ENCODE assay signal across 8 cellular contexts in the genomic region with DNA sequence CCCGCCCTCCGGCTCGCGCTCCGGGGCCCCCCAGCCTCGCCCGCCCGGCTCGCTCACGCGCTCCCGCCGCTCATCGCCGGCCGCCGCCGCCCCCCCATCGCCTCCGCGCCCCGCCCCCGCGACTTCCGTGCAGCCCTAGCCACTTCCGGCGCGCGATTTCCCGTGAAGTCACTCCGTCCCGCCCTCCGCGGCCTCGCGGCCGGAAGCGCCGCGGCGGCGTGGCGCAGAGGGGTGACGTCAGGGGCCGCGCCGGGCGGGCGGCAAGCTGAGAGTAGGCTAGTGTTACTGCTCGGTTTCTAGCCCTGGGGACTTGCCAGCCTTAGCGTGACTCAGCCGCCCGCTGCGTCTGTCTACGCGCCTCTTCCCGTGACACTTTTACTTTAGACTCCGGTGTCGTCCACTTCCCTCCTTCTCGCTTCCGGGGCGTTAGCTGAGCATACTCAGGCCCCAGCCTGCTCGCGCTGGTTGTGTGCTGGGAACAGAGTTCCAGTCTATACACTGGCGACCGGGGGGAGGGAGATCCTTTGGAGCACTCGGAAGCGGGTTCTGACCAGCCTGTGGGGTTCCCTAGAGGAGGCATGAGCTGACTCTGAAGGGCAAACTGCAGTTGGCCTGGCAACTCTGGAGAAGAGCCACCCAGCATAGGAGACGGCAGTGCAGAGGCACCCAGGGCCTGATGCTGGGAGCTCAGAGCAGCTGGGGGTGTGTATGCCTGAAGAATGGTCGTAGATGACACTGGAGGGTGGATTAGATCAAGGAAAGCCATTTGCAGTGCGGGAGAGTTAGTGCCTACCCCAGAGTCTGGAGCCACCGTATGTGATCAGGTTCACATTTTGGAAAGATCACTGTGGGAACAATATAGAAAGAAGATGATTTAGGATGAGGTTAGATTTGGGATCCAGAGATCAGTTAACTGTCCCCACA. TPM values are rescaled to one million over a fixed set of nuclear protein-coding genes. Genes with fewer than 3 reads are reported as not detected.
DNase-seq lines count a peak whose midpoint lies in the region; ATAC-seq, FAIRE-seq and TF ChIP-seq lines count a peak whose summit lies in the region.

A gene (minus strand): TSS at position 137 of the 924 bp plus-strand sequence. CDS start 182 bp downstream, outside the sequence.

- peak; percentile 81 for TF ChIP-seq POLR2A in H54 (IDR thresholded peaks at IDR 0.05; ENCODE audit: low read depth, low read length)

- peak; percentile 93 for ATAC-seq in activated T-helper 17 cell treated with anti-CD3 and anti-CD28 coated beads, Interleukin-2, amount 50 U/mL, for 72 hours (replicated peaks)
- ATAC-seq in naive thymus-derived CD8-positive, alpha-beta T cell = peak; percentile 88 to 89
- peak; percentile 89 to 90 for ATAC-seq in stimulated activated naive B cell treated with anti-CD40 and anti-IgM and Interleukin-4, amounts not matched to agents 10 μg/mL and 1 μg/mL and 100 μg/mL, for 72 hours (replicated peaks)

- H3K4me3 ChIP-seq in fibroblast of mammary gland (ENCODE audit: control insufficient read depth, low read depth, low read length) = peak within 1 kb of the TSS; percentile 76

- peaks cover 48% of the 10 kb centered on the region for H3K36me3 Mint-ChIP-seq in activated T-helper 17 cell treated with anti-CD3 and anti-CD28 coated beads, Interleukin-2, amount 50 U/mL, for 72 hours (ENCODE audit: low read depth)
- peaks cover 4 to 19% (median 6%) of the 10 kb centered on the region in 3 donors for H3K36me3 Mint-ChIP-seq in naive thymus-derived CD8-positive, alpha-beta T cell
- H3K36me3 Mint-ChIP-seq in stimulated activated naive B cell treated with anti-CD40 and anti-IgM and Interleukin-4, amounts not matched to agents 10 μg/mL and 1 μg/mL and 100 μg/mL, for 72 hours = peaks cover 17 to 28% of the 10 kb centered on the region in 2 donors

- H3K4me1 Mint-ChIP-seq in activated T-helper 17 cell treated with anti-CD3 and anti-CD28 coated beads, Interleukin-2, amount 50 U/mL, for 72 hours = peaks cover 29% of the 10 kb centered on the region
- H3K4me1 Mint-ChIP-seq in naive thymus-derived CD8-positive, alpha-beta T cell = peaks cover 5 to 61% (median 30%) of the 10 kb centered on the region in 4 donors
- peaks cover 16 to 42% of the 10 kb centered on the region in 2 donors for H3K4me1 Mint-ChIP-seq in stimulated activated naive B cell treated with anti-CD40 and anti-IgM and Interleukin-4, amounts not matched to agents 10 μg/mL and 1 μg/mL and 100 μg/mL, for 72 hours

- H3K27me3 Mint-ChIP-seq in activated T-helper 17 cell treated with anti-CD3 and anti-CD28 coated beads, Interleukin-2, amount 50 U/mL, for 72 hours = no peaks in the 10 kb centered on the region
- no peaks in the 10 kb centered on the region for H3K27me3 Mint-ChIP-seq in naive thymus-derived CD8-positive, alpha-beta T cell
- no peaks in the 10 kb centered on the region for H3K27me3 Mint-ChIP-seq in stimulated activated naive B cell treated with anti-CD40 and anti-IgM and Interleukin-4, amounts not matched to agents 10 μg/mL and 1 μg/mL and 100 μg/mL, for 72 hours

- no peaks in the 10 kb centered on the region for H3K9me3 Mint-ChIP-seq in activated T-helper 17 cell treated with anti-CD3 and anti-CD28 coated beads, Interleukin-2, amount 50 U/mL, for 72 hours
- H3K9me3 Mint-ChIP-seq in naive thymus-derived CD8-positive, alpha-beta T cell = peaks cover 0 to 40% (median 10%) of the 10 kb centered on the region in 9 donors
- H3K9me3 Mint-ChIP-seq in stimulated activated naive B cell treated with anti-CD40 and anti-IgM and Interleukin-4, amounts not matched to agents 10 μg/mL and 1 μg/mL and 100 μg/mL, for 72 hours = no peaks in the 10 kb centered on the region

- CTCF ChIA-PET in RWPE1 (lab: Yijun Ruan, JAX) = interaction anchor here (1.6 kb wide), 1 partner anchor 28 kb away, joined by 6 read pairs; no protein-coding TSS in a partner anchor

- TF ChIP-seq CTCF in RWPE1 (conservative IDR thresholded peaks at IDR 0.05; ENCODE audit: low read depth) (no peak), fibroblast of mammary gland (conservative IDR thresholded peaks at IDR 0.05; ENCODE audit: control insufficient read depth, insufficient read depth, low read depth, low read length) (no peak)

- DNase-seq in EL (peak; percentile 99), H54 (ENCODE audit: insufficient read length, low spot score) (peak; percentile 99), LoVo (ENCODE audit: low spot score) (peak; percentile 99), RWPE1 (ENCODE audit: low spot score) (peak; percentile 93), fibroblast of mammary gland (ENCODE audit: low read depth) (peak; percentile 98)
- peak; percentile 93 to 98 (median 96) for DNase-seq in naive thymus-derived CD8-positive, alpha-beta T cell
- peak; percentile 96 for DNase-seq in stimulated activated naive B cell treated with anti-CD40 and anti-IgM and Interleukin-4, amounts not matched to agents 10 μg/mL and 1 μg/mL and 100 μg/mL, for 72 hours

- H3K4me3 Mint-ChIP-seq in activated T-helper 17 cell treated with anti-CD3 and anti-CD28 coated beads, Interleukin-2, amount 50 U/mL, for 72 hours = peak within 1 kb of the TSS; percentile 99
- H3K4me3 Mint-ChIP-seq in naive thymus-derived CD8-positive, alpha-beta T cell = peak within 1 kb of the TSS; percentile 89 to 98 (median 96)
- peak within 1 kb of the TSS; percentile 89 to 97 for H3K4me3 Mint-ChIP-seq in stimulated activated naive B cell treated with anti-CD40 and anti-IgM and Interleukin-4, amounts not matched to agents 10 μg/mL and 1 μg/mL and 100 μg/mL, for 72 hours

- H3K27ac Mint-ChIP-seq in activated T-helper 17 cell treated with anti-CD3 and anti-CD28 coated beads, Interleukin-2, amount 50 U/mL, for 72 hours = peak within 1 kb of the TSS; percentile 99
- H3K27ac Mint-ChIP-seq in naive thymus-derived CD8-positive, alpha-beta T cell = peak within 1 kb of the TSS; percentile 98 to 100 (median 100)
- H3K27ac Mint-ChIP-seq in stimulated activated naive B cell treated with anti-CD40 and anti-IgM and Interleukin-4, amounts not matched to agents 10 μg/mL and 1 μg/mL and 100 μg/mL, for 72 hours = peak within 1 kb of the TSS; percentile 99

- POLR2A ChIA-PET in RWPE1 (lab: Yijun Ruan, JAX; ENCODE audit: low non-redundant PET) = interaction anchor here (0.5 to 2.1 kb wide), 6 partner anchors 10 to 138 kb away, joined by 3 to 12 read pairs (median 4); no protein-coding TSS in a partner anchor
- POLR2A ChIA-PET in naive thymus-derived CD8-positive, alpha-beta T cell (lab: Charles Lee) = interaction anchor here (0.5 to 3.1 kb wide), 39 partner anchors 9 to 396 kb away, joined by 3 to 37 read pairs (median 5); a partner anchor contains a TSS

- peak within 1 kb of the TSS; percentile 99 for H3K27ac ChIP-seq in RWPE1

- FAIRE-seq in H54 (lab: Jason Lieb, UNC) = peak; percentile 84

RNA-seq across cellular contexts. Expression of the gene that starts here (rescaled TPM):
- 10 to 100 TPM; 22.5 to 24.5 TPM for total RNA-seq in activated T-helper 17 cell treated with anti-CD3 and anti-CD28 coated beads, Interleukin-2, amount 50 U/mL, for 72 hours
- total RNA-seq in naive thymus-derived CD8-positive, alpha-beta T cell = 10 to 100 TPM; 28.1 TPM
- 1 to 10 TPM; 2.0 to 3.2 (median 2.6) TPM for polyA plus RNA-seq in naive thymus-derived CD8-positive, alpha-beta T cell

Comparison
In these comparisons a context has a peak if more than half of its experiments do, and no peak if none do; other contexts are left out.
1. Peak in every context shown above with its lines: DNase-seq, ATAC-seq, H3K4me3 ChIP-seq and H3K27ac ChIP-seq.